In genomic region chr19:8321760-8322637, GRCh38 we compare ENCODE assay signal across 8 cellular contexts. TPM values are rescaled to one million over a fixed set of nuclear protein-coding genes. Genes with fewer than 3 reads are reported as not detected.
DNase-seq lines count a peak whose midpoint lies in the region; ATAC-seq and TF ChIP-seq lines count a peak whose summit lies in the region.

No MANE protein-coding gene starts in this region.

- TF ChIP-seq POLR2A in gastrocnemius medialis (IDR thresholded peaks at IDR 0.05), result no peak

- H3K4me1 Mint-ChIP-seq in activated CD8-positive, alpha-beta T cell treated with anti-CD3 and anti-CD28 coated beads, Interleukin-2, amount 10 ng/mL, durations not matched to agents 7 days and 5 days (ENCODE audit: low read depth), result peaks cover 45% of the 10 kb centered on the region

- H3K4me3 Mint-ChIP-seq in activated CD8-positive, alpha-beta T cell treated with anti-CD3 and anti-CD28 coated beads, Interleukin-2, amount 10 ng/mL, durations not matched to agents 7 days and 5 days, result peak overlapping the region; percentile 100

- H3K27ac Mint-ChIP-seq in activated CD8-positive, alpha-beta T cell treated with anti-CD3 and anti-CD28 coated beads, Interleukin-2, amount 10 ng/mL, durations not matched to agents 7 days and 5 days, result peak overlapping the region; percentile 100

- CTCF ChIA-PET in activated CD8-positive, alpha-beta T cell treated with anti-CD3 and anti-CD28 coated beads, Interleukin-2, amount 10 ng/mL, durations not matched to agents 7 days and 5 days (lab: Charles Lee), result interaction anchor here (1.3 to 2.1 kb wide), 2 partner anchors 32 to 52 kb away, joined by 4 to 9 read pairs; no protein-coding TSS in a partner anchor

- in situ Hi-C loops in gastrocnemius medialis (cut with MboI; ENCODE audit: low sequenced_read_pairs in 4 of 4), result no loop called here

- H3K4me3 ChIP-seq in gastrocnemius medialis, result peak overlapping the region; percentile 88 to 99 (median 94)

- DNase-seq in DMS53 (lab: John Stamatoyannopoulos, UW) (peak; percentile 35), DMS53 treated with DMSO at 0.1 percent for 48 hours (lab: John Stamatoyannopoulos, UW; ENCODE audit: unreplicated experiment) (no peak), left cardiac atrium (no peak), gastrocnemius medialis (no peak), left lobe of liver (ENCODE audit: low spot score) (no peak)
- DNase-seq in activated CD8-positive, alpha-beta T cell treated with anti-CD3 and anti-CD28 coated beads, Interleukin-2, amount 10 ng/mL, durations not matched to agents 7 days and 5 days, result no peak
- DNase-seq in NK-92 treated with Interleukin-12 subunit alpha and Interleukin-12 subunit beta, amount 100 ng/mL, for 24 hours (lab: John Stamatoyannopoulos, UW), result no peak

- peaks cover 2% of the 10 kb centered on the region for H3K27me3 Mint-ChIP-seq in activated CD8-positive, alpha-beta T cell treated with anti-CD3 and anti-CD28 coated beads, Interleukin-2, amount 10 ng/mL, durations not matched to agents 7 days and 5 days (ENCODE audit: low read depth)

- POLR2A ChIA-PET in activated CD8-positive, alpha-beta T cell treated with anti-CD3 and anti-CD28 coated beads, Interleukin-2, amount 10 ng/mL, durations not matched to agents 7 days and 5 days (lab: Charles Lee), result interaction anchor here (0.7 to 2.5 kb wide), 9 partner anchors 9 to 127 kb away, joined by 3 to 13 read pairs (median 3); partner anchors contain the start of genes CD320 and KANK3

- peaks cover 0 to 13% of the 10 kb centered on the region in 2 donors for H3K36me3 ChIP-seq in gastrocnemius medialis

- no peak for TF ChIP-seq CTCF in gastrocnemius medialis (IDR thresholded peaks at IDR 0.05 in 4 of 5, conservative IDR thresholded peaks at IDR 0.05 in 1 of 5)

- H3K9me3 ChIP-seq in gastrocnemius medialis, result no peaks in the 10 kb centered on the region

- H3K4me1 ChIP-seq in gastrocnemius medialis, result peaks cover 23 to 30% of the 10 kb centered on the region in 2 donors

- H3K36me3 Mint-ChIP-seq in activated CD8-positive, alpha-beta T cell treated with anti-CD3 and anti-CD28 coated beads, Interleukin-2, amount 10 ng/mL, durations not matched to agents 7 days and 5 days (ENCODE audit: low read depth), result peaks cover 36% of the 10 kb centered on the region

- H3K27me3 ChIP-seq in gastrocnemius medialis, result no peaks in the 10 kb centered on the region

- intact Hi-C loops in left cardiac atrium (cut with DNase I), result no loop called here
- intact Hi-C loops in gastrocnemius medialis (cut with DNase I; ENCODE audit: low total_unique reads), result loop anchor here (1.0 to 10.0 kb wide), 4 partner anchors 14 to 513 kb away; partner anchors contain the start of genes CD320, MBD3L1, RAB11B and ZNF558

- H3K27ac ChIP-seq in gastrocnemius medialis, result peak overlapping the region; percentile 93 to 99 (median 94)

- ATAC-seq in activated CD8-positive, alpha-beta T cell treated with anti-CD3 and anti-CD28 coated beads, Interleukin-2, amount 10 ng/mL, durations not matched to agents 7 days and 5 days, result peak; percentile 7
- ATAC-seq in left cardiac atrium (peak; percentile 10 to 18), gastrocnemius medialis (peak in 1 of 2 donors; percentile 38), GM19035 (IDR thresholded peaks at IDR 0.05; ENCODE audit: unreplicated experiment) (no peak), left lobe of liver (no peak)

- H3K9me3 Mint-ChIP-seq in activated CD8-positive, alpha-beta T cell treated with anti-CD3 and anti-CD28 coated beads, Interleukin-2, amount 10 ng/mL, durations not matched to agents 7 days and 5 days (ENCODE audit: insufficient read depth), result no peaks in the 10 kb centered on the region

RNA-seq across cellular contexts. Expression of gene RPS28, which starts 0.7 kb away (rescaled TPM):
- total RNA-seq in activated CD8-positive, alpha-beta T cell treated with anti-CD3 and anti-CD28 coated beads, Interleukin-2, amount 10 ng/mL, durations not matched to agents 7 days and 5 days, result 1,000 to 10,000 TPM; 1,476 to 1,561 TPM
- 1,000 to 10,000 TPM; 1,064 to 1,153 TPM for total RNA-seq in left cardiac atrium
- total RNA-seq in gastrocnemius medialis, result 100 to 1,000 TPM; 248 to 436 (median 313) TPM
- total RNA-seq in left lobe of liver, result 653 TPM

RNA-seq across cellular contexts. Expression of gene NDUFA7, which starts 0.8 kb away (rescaled TPM):
- 10 to 100 TPM; 56.0 to 63.8 TPM for total RNA-seq in activated CD8-positive, alpha-beta T cell treated with anti-CD3 and anti-CD28 coated beads, Interleukin-2, amount 10 ng/mL, durations not matched to agents 7 days and 5 days
- 10 to 100 TPM; 65.3 to 83.8 TPM for total RNA-seq in left cardiac atrium
- 100 to 1,000 TPM in 1 of 4 donors, 10 to 100 TPM in 3; 75.3 to 129 (median 87.7) TPM for total RNA-seq in gastrocnemius medialis
- total RNA-seq in left lobe of liver, result 28.5 TPM

RNA-seq across cellular contexts. Expression of gene CD320, which starts 13.8 kb away (rescaled TPM):
- total RNA-seq in activated CD8-positive, alpha-beta T cell treated with anti-CD3 and anti-CD28 coated beads, Interleukin-2, amount 10 ng/mL, durations not matched to agents 7 days and 5 days, result 10 to 100 TPM; 54.6 to 55.0 TPM
- total RNA-seq in left cardiac atrium (10 to 100 TPM; 33.6 to 40.8 TPM), gastrocnemius medialis (10 to 100 TPM; 49.8 to 85.3 (median 66.1) TPM), left lobe of liver (16.3 TPM)

RNA-seq across cellular contexts. Expression of gene KANK3, which starts 21.1 kb away (rescaled TPM):
- total RNA-seq in activated CD8-positive, alpha-beta T cell treated with anti-CD3 and anti-CD28 coated beads, Interleukin-2, amount 10 ng/mL, durations not matched to agents 7 days and 5 days, result 1 to 10 TPM; 3.4 to 3.5 TPM
- total RNA-seq in left cardiac atrium (10 to 100 TPM; 19.3 to 19.6 TPM), gastrocnemius medialis (10 to 100 TPM in 3 of 4 donors, 1 to 10 TPM in 1; 7.1 to 16.0 (median 13.7) TPM), left lobe of liver (7.2 TPM)

RNA-seq across cellular contexts. Expression of gene ANGPTL4, which starts 42.0 kb away (rescaled TPM):
- total RNA-seq in activated CD8-positive, alpha-beta T cell treated with anti-CD3 and anti-CD28 coated beads, Interleukin-2, amount 10 ng/mL, durations not matched to agents 7 days and 5 days, result not detected
- total RNA-seq in left cardiac atrium (10 to 100 TPM; 16.3 to 81.6 TPM), gastrocnemius medialis (10 to 100 TPM; 19.7 to 91.8 (median 41.9) TPM), left lobe of liver (64.2 TPM)

Comparison
In these comparisons a context has a peak if more than half of its experiments do, and no peak if none do; other contexts are left out.
1. ATAC-seq: peak in activated CD8-positive, alpha-beta T cell treated with anti-CD3 and anti-CD28 coated beads, Interleukin-2, amount 10 ng/mL, durations not matched to agents 7 days and 5 days (single experiment) and left cardiac atrium (2 of 2); none in GM19035 (single experiment) and left lobe of liver (single experiment).